In genomic region chr6:129844118-129844891, GRCh38 we compare ENCODE assay signal across 14 cellular contexts. TPM values are rescaled to one million over a fixed set of nuclear protein-coding genes. Genes with fewer than 3 reads are reported as not detected.
DNase-seq lines count a peak whose midpoint lies in the region; ATAC-seq and TF ChIP-seq lines count a peak whose summit lies in the region.
"Had no signal": no experiment of that assay in that cellular context is flagged by ENCODE, and none has a peak within 500 bp of the region (broad histone marks: within the 10 kb centered on the region; RNA-seq: fewer than 3 reads in every experiment).

No MANE protein-coding gene starts in this region.

- H3K9me2 ChIP-seq in Karpas-422 (replicated peaks; ENCODE audit: insufficient read depth, low read length) = no peaks in the 10 kb centered on the region

- H3K27me3 Mint-ChIP-seq in activated CD4-positive, alpha-beta memory T cell treated with anti-CD3 and anti-CD28 coated beads for 36 hours = no peaks in the 10 kb centered on the region

- H3K4me1 ChIP-seq in adipocyte (ENCODE audit: control insufficient read depth, insufficient read depth, low read length) (peaks cover 3% of the 10 kb centered on the region), Karpas-422 (ENCODE audit: low read length) (no peaks in the 10 kb centered on the region), lower lobe of right lung (no peaks in the 10 kb centered on the region)
- H3K4me1 ChIP-seq: suprapubic skin had no signal

- CTCF ChIA-PET in activated CD4-positive, alpha-beta memory T cell treated with anti-CD3 and anti-CD28 coated beads for 36 hours (lab: Charles Lee) = interaction anchor here (0.7 kb wide), 1 partner anchor 29 kb away, joined by 3 read pairs; no protein-coding TSS in a partner anchor

- H3K27ac ChIP-seq in dorsolateral prefrontal cortex (no peak overlapping the region), Karpas-422 (ENCODE audit: low read length) (no peak overlapping the region), lower lobe of right lung (no peak overlapping the region)
- H3K27ac ChIP-seq: suprapubic skin had no signal

- H3K79me2 ChIP-seq in Karpas-422 (ENCODE audit: low read length) = no peaks in the 10 kb centered on the region

- no peak overlapping the region for H3K4me3 Mint-ChIP-seq in activated CD4-positive, alpha-beta memory T cell treated with anti-CD3 and anti-CD28 coated beads for 36 hours
- H3K4me3 Mint-ChIP-seq: activated CD4-positive, alpha-beta T cell treated with anti-CD3 and anti-CD28 coated beads for 36 hours had no signal

- no peaks in the 10 kb centered on the region for H3K9me3 ChIP-seq in adipocyte (ENCODE audit: control insufficient read depth, low read length)
- no peaks in the 10 kb centered on the region for H3K9me3 ChIP-seq in Karpas-422 (ENCODE audit: low read length)
- H3K9me3 ChIP-seq in lower lobe of right lung = no peaks in the 10 kb centered on the region
- H3K9me3 ChIP-seq: suprapubic skin had no signal

- no peak overlapping the region for H3K27ac Mint-ChIP-seq in activated CD4-positive, alpha-beta memory T cell treated with anti-CD3 and anti-CD28 coated beads for 36 hours
- H3K27ac Mint-ChIP-seq: activated CD4-positive, alpha-beta T cell treated with anti-CD3 and anti-CD28 coated beads for 36 hours had no signal

- no peak overlapping the region for H3K4me3 ChIP-seq in HFF-Myc (replicated peaks; ENCODE audit: low read depth, low read length)
- H3K4me3 ChIP-seq in adipocyte (ENCODE audit: low read length) = no peak overlapping the region
- H3K4me3 ChIP-seq in dorsolateral prefrontal cortex = no peak overlapping the region
- H3K4me3 ChIP-seq in Karpas-422 (ENCODE audit: low read length) = no peak overlapping the region
- H3K4me3 ChIP-seq in lower lobe of right lung = no peak overlapping the region
- H3K4me3 ChIP-seq: suprapubic skin had no signal

- no peaks in the 10 kb centered on the region for H3K4me1 Mint-ChIP-seq in activated CD4-positive, alpha-beta memory T cell treated with anti-CD3 and anti-CD28 coated beads for 36 hours (ENCODE audit: low read depth)
- H3K4me1 Mint-ChIP-seq: activated CD4-positive, alpha-beta T cell treated with anti-CD3 and anti-CD28 coated beads for 36 hours had no signal

- H3K36me3 ChIP-seq in adipocyte (ENCODE audit: control insufficient read depth, insufficient read depth, low read length, severe bottlenecking) (no peaks in the 10 kb centered on the region), Karpas-422 (ENCODE audit: insufficient read depth, low read length) (no peaks in the 10 kb centered on the region), lower lobe of right lung (no peaks in the 10 kb centered on the region)
- H3K36me3 ChIP-seq: suprapubic skin had no signal

- no peaks in the 10 kb centered on the region for H4K20me1 ChIP-seq in Karpas-422 (ENCODE audit: insufficient read depth, low read depth, low read length)

- no peak overlapping the region for H2AFZ ChIP-seq in Karpas-422 (ENCODE audit: low read length)

- H3K9ac ChIP-seq in adipocyte (ENCODE audit: low read length) = no peak overlapping the region
- no peak overlapping the region for H3K9ac ChIP-seq in Karpas-422 (ENCODE audit: low read length)

- H3K36me3 Mint-ChIP-seq in activated CD4-positive, alpha-beta memory T cell treated with anti-CD3 and anti-CD28 coated beads for 36 hours = peaks cover 3% of the 10 kb centered on the region

- H3K27me3 ChIP-seq in adipocyte (replicated peaks; ENCODE audit: control insufficient read depth, insufficient read depth, low read length) (no peaks in the 10 kb centered on the region), dorsolateral prefrontal cortex (no peaks in the 10 kb centered on the region), Karpas-422 (ENCODE audit: low read length) (no peaks in the 10 kb centered on the region), lower lobe of right lung (ENCODE audit: low read depth) (no peaks in the 10 kb centered on the region)
- H3K27me3 ChIP-seq: suprapubic skin had no signal

- H3K4me2 ChIP-seq in Karpas-422 (ENCODE audit: low read depth, low read length, poor library complexity, severe bottlenecking) = no peak overlapping the region

- POLR2A ChIA-PET in activated CD4-positive, alpha-beta memory T cell treated with anti-CD3 and anti-CD28 coated beads for 36 hours (lab: Charles Lee) = no interaction called here

- no peak for ATAC-seq in lower lobe of right lung
- ATAC-seq: activated CD4-positive, alpha-beta T cell treated with anti-CD3 and anti-CD28 coated beads for 36 hours; left cardiac atrium had no signal

- DNase-seq in A172 (ENCODE audit: low spot score) = peak; percentile 94
- DNase-seq in HFF-Myc (ENCODE audit: extremely low read depth, low read depth) = peak; percentile 87
- DNase-seq in adipocyte (ENCODE audit: low read depth) = peak; percentile 65
- DNase-seq in hepatic stellate cell (ENCODE audit: low spot score) = peak; percentile 16
- DNase-seq in dorsolateral prefrontal cortex = no peak
- DNase-seq in Karpas-422 = no peak
- DNase-seq in activated CD4-positive, alpha-beta memory T cell treated with anti-CD3 and anti-CD28 coated beads for 36 hours = no peak
- no peak for DNase-seq in lower lobe of right lung
- DNase-seq: activated CD4-positive, alpha-beta T cell treated with anti-CD3 and anti-CD28 coated beads for 36 hours; activated effector memory CD4-positive, alpha-beta T cell treated with anti-CD3 and anti-CD28 coated beads, Interleukin-2, amount 50 U/mL, for 16 hours; left cardiac atrium; posterior cingulate gyrus; SHP77 treated with DMSO at 0.1 percent for 48 hours had no signal

- no peaks in the 10 kb centered on the region for H3K9me3 Mint-ChIP-seq in activated CD4-positive, alpha-beta memory T cell treated with anti-CD3 and anti-CD28 coated beads for 36 hours

- intact Hi-C loops in dorsolateral prefrontal cortex (cut with DNase I) (no loop called here), lower lobe of right lung (cut with DNase I) (no loop called here)
- intact Hi-C loops in activated CD4-positive, alpha-beta memory T cell treated with anti-CD3 and anti-CD28 coated beads for 36 hours (cut with micrococcal nuclease) = no loop called here

- TF ChIP-seq CTCF in HFF-Myc (IDR thresholded peaks at IDR 0.05; ENCODE audit: low read depth, low read length, missing control alignments) (no peak), dorsolateral prefrontal cortex (IDR thresholded peaks at IDR 0.05 in 54 of 56, conservative IDR thresholded peaks at IDR 0.05 in 2 of 56; ENCODE audit: low read depth in 1 of 56, partially characterized antibody in 56 of 56) (no peak), lower lobe of right lung (IDR thresholded peaks at IDR 0.05) (no peak)

RNA-seq across cellular contexts. Expression of gene TMEM244, which starts 16.8 kb away (rescaled TPM):
- not detected in 2 replicates for total RNA-seq in A172 (2014; rRNA removed; shearing (Covaris generic))
- total RNA-seq in dorsolateral prefrontal cortex = 1 to 10 TPM in 61 of 120 experiments, under 1 TPM in 5, not detected in 54; 0.88 to 4.5 (median 1.6) TPM
- total RNA-seq in Karpas-422 (2014; rRNA removed; shearing (Covaris generic); ENCODE audit: low replicate concordance) = not detected in 2 replicates
- total RNA-seq in activated CD4-positive, alpha-beta memory T cell treated with anti-CD3 and anti-CD28 coated beads for 36 hours = not detected
- total RNA-seq in lower lobe of right lung = not detected
- total RNA-seq: activated CD4-positive, alpha-beta T cell treated with anti-CD3 and anti-CD28 coated beads for 36 hours; left cardiac atrium; suprapubic skin had no signal

Comparison
In these comparisons a context has a peak if more than half of its experiments do, and no peak if none do; other contexts are left out.
1. DNase-seq: peak in A172 (single experiment), HFF-Myc (single experiment), adipocyte (single experiment) and hepatic stellate cell (single experiment); none in dorsolateral prefrontal cortex (0 of 10), Karpas-422 (single experiment), activated CD4-positive, alpha-beta memory T cell treated with anti-CD3 and anti-CD28 coated beads for 36 hours (single experiment) and lower lobe of right lung (single experiment).